In the genomic region with DNA sequence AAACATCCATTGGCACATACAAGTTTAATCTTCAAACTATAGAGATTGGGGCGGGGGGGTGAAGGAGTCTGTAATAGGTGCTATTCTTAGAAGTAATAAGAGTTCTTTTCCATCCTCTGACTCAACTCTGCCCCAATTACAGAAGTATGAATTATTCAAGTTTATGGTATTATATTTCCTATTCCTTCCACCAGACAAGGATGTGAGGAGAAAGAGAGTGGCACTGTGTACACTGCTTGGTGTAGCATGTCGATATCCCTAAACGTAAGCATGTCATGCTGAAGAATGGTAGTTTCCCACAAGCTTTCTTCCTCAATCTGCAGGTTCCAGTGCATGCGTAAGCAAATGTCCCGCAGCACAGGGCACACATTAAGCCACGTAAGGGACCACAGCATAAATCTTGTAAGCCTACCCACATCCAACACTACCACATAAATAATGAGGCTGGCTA, we compare ENCODE assay signal across 10 cellular contexts. TPM values are rescaled to one million over a fixed set of nuclear protein-coding genes. Genes with fewer than 3 reads are reported as not detected.
DNase-seq lines count a peak whose midpoint lies in the region; ATAC-seq, FAIRE-seq and TF ChIP-seq lines count a peak whose summit lies in the region.
"Had no signal": no experiment of that assay in that cellular context is flagged by ENCODE, and none has a peak within 500 bp of the region (broad histone marks: within the 10 kb centered on the region; RNA-seq: fewer than 3 reads in every experiment).

No MANE protein-coding gene starts in this region.

- H3K4me3 ChIP-seq in GM12865 (ENCODE audit: low read depth, low read length) (no peak overlapping the region), SJSA1 (no peak overlapping the region)

- peak; percentile 46 for DNase-seq in GM12865 (ENCODE audit: low read depth)
- no peak for DNase-seq in SJSA1 (ENCODE audit: low read depth in 1 of 2, low spot score in 2 of 2)
- DNase-seq in fibroblast of peridontal ligament (ENCODE audit: extremely low read depth), result peak; percentile 61
- no peak for DNase-seq in sciatic nerve (ENCODE audit: low spot score)
- DNase-seq in GM10266 (ENCODE audit: extremely low spot score), result no peak
- DNase-seq in ecto neural progenitor cell (ENCODE audit: low spot score), result no peak
- DNase-seq in HTR-8/SVneo (ENCODE audit: insufficient read length, low spot score), result no peak
- DNase-seq: NCI-H2171 treated with DMSO at 0.1 percent for 48 hours had no signal

- no peaks in the 10 kb centered on the region; the same call in 1 of the 2 replicates for H3K9me3 ChIP-seq in SJSA1 (replicated peaks)

- TF ChIP-seq CTCF in GM12865 (IDR thresholded peaks at IDR 0.05; ENCODE audit: insufficient read depth, low read depth, low read length, missing control alignments), result no peak
- no peak for TF ChIP-seq CTCF in GM10266 (IDR thresholded peaks at IDR 0.05; ENCODE audit: control insufficient read depth, insufficient read depth, low read depth, missing control alignments)

- peaks cover 19% of the 10 kb centered on the region for H3K36me3 ChIP-seq in SJSA1

- no peak for FAIRE-seq in HTR-8/SVneo (lab: Jason Lieb, UNC)
- FAIRE-seq: G401.6 had no signal

- intact Hi-C loops in sciatic nerve (cut with DNase I), result no loop called here

- ATAC-seq in sciatic nerve (peak; percentile 29), GM18502 (IDR thresholded peaks at IDR 0.05; ENCODE audit: poor library complexity, unreplicated experiment) (no peak)

- H3K27ac ChIP-seq in SJSA1, result peak overlapping the region; percentile 19; the same call in 1 of the 2 replicates

- H3K27me3 ChIP-seq in SJSA1 (replicated peaks), result no peaks in the 10 kb centered on the region

- peaks cover 62% of the 10 kb centered on the region for H3K4me1 ChIP-seq in SJSA1 (replicated peaks)

RNA-seq across cellular contexts. Expression of a gene that starts 14.1 kb away (rescaled TPM):
- total RNA-seq in SJSA1 (2014; rRNA removed; shearing (Covaris generic)), result 14.5 and 15.8 TPM in 2 replicates
- 110 TPM for total RNA-seq in sciatic nerve

Comparison
In these comparisons a context has a peak if more than half of its experiments do, and no peak if none do; other contexts are left out.
1. DNase-seq: peak in GM12865 (single experiment) and fibroblast of peridontal ligament (single experiment); none in SJSA1 (0 of 2), sciatic nerve (single experiment), GM10266 (single experiment), ecto neural progenitor cell (single experiment) and HTR-8/SVneo (single experiment).